In genomic region chr9:72297516-72297915, GRCh38 we compare ENCODE assay signal across 28 cellular contexts.
"Had no signal": no experiment of that assay in that cellular context is flagged by ENCODE, and none has a peak within 500 bp of the region (broad histone marks: within the 10 kb centered on the region; RNA-seq: fewer than 3 reads in every experiment).

No MANE protein-coding gene starts in this region.

- ATAC-seq: activated CD8-positive, alpha-beta memory T cell treated with anti-CD3 and anti-CD28 coated beads, Interleukin-2, amount 10 ng/mL, durations not matched to agents 7 days and 5 days; activated CD8-positive, alpha-beta T cell treated with anti-CD3 and anti-CD28 coated beads, Interleukin-2, amount 10 ng/mL, durations not matched to agents 7 days and 5 days; left cardiac atrium; left ventricle myocardium superior; sciatic nerve; stimulated activated memory B cell treated with anti-CD40 and anti-IgM and Interleukin-4, amounts not matched to agents 10 μg/mL and 1 μg/mL and 100 μg/mL, for 72 hours; stimulated activated naive CD8-positive, alpha-beta T cell treated with anti-CD3 and anti-CD28 coated beads, Interleukin-15, amount 100 ng/mL, for 72 hours; upper lobe of right lung had no signal

- H3K27me3 Mint-ChIP-seq: activated B cell treated with CpG ODN at 0.5 μM for 24 hours; naive B cell; progenitor cell of endocrine pancreas; stimulated activated memory B cell treated with anti-CD40 and anti-IgM and Interleukin-4, amounts not matched to agents 10 μg/mL and 1 μg/mL and 100 μg/mL, for 72 hours; stimulated activated naive CD8-positive, alpha-beta T cell treated with anti-CD3 and anti-CD28 coated beads, Interleukin-15, amount 100 ng/mL, for 72 hours had no signal

- DNase-seq: activated B cell treated with CpG ODN at 0.5 μM for 24 hours; activated CD4-positive, alpha-beta T cell treated with anti-CD3 and anti-CD28 coated beads, Interleukin-2, amount 50 U/mL, for 1 hour; activated CD8-positive, alpha-beta memory T cell treated with anti-CD3 and anti-CD28 coated beads, Interleukin-2, amount 10 ng/mL, durations not matched to agents 7 days and 5 days; activated CD8-positive, alpha-beta T cell treated with anti-CD3 and anti-CD28 coated beads, Interleukin-2, amount 10 ng/mL, durations not matched to agents 7 days and 5 days; activated effector memory CD4-positive, alpha-beta T cell treated with Interleukin-2 at 50 U/mL for 16 hours; activated naive CD4-positive, alpha-beta T cell treated with Interleukin-2 at 50 U/mL for 16 hours; adrenal gland; aorta; cerebellar nuclear complex; colonic mucosa; dorsolateral prefrontal cortex; effector memory CD4-positive, alpha-beta T cell; left cardiac atrium; left ventricle myocardium superior; naive B cell; ovary; stimulated activated CD4-positive, alpha-beta T cell treated with anti-CD3 and anti-CD28 coated beads, Interleukin-4, amount 100 ng/mL, for 4 hours; stimulated activated CD8-positive, alpha-beta memory T cell treated with anti-CD3 and anti-CD28 coated beads, Interleukin-4, amount 100 ng/mL, for 48 hours; stimulated activated naive CD8-positive, alpha-beta T cell treated with anti-CD3 and anti-CD28 coated beads, Interleukin-15, amount 100 ng/mL, for 72 hours; upper lobe of right lung had no signal

- H3K4me3 Mint-ChIP-seq: activated B cell treated with CpG ODN at 0.5 μM for 24 hours; activated CD8-positive, alpha-beta memory T cell treated with anti-CD3 and anti-CD28 coated beads, Interleukin-2, amount 10 ng/mL, durations not matched to agents 7 days and 5 days; activated CD8-positive, alpha-beta T cell treated with anti-CD3 and anti-CD28 coated beads, Interleukin-2, amount 10 ng/mL, durations not matched to agents 7 days and 5 days; activated naive CD8-positive, alpha-beta T cell; naive B cell; stimulated activated memory B cell treated with anti-CD40 and anti-IgM and Interleukin-4, amounts not matched to agents 10 μg/mL and 1 μg/mL and 100 μg/mL, for 72 hours; stimulated activated naive CD8-positive, alpha-beta T cell treated with anti-CD3 and anti-CD28 coated beads, Interleukin-15, amount 100 ng/mL, for 72 hours had no signal

- H3K27ac Mint-ChIP-seq: activated B cell treated with CpG ODN at 0.5 μM for 24 hours; activated CD8-positive, alpha-beta memory T cell treated with anti-CD3 and anti-CD28 coated beads, Interleukin-2, amount 10 ng/mL, durations not matched to agents 7 days and 5 days; activated CD8-positive, alpha-beta T cell treated with anti-CD3 and anti-CD28 coated beads, Interleukin-2, amount 10 ng/mL, durations not matched to agents 7 days and 5 days; activated naive CD8-positive, alpha-beta T cell; stimulated activated memory B cell treated with anti-CD40 and anti-IgM and Interleukin-4, amounts not matched to agents 10 μg/mL and 1 μg/mL and 100 μg/mL, for 72 hours; stimulated activated naive CD8-positive, alpha-beta T cell treated with anti-CD3 and anti-CD28 coated beads, Interleukin-15, amount 100 ng/mL, for 72 hours had no signal

- H3K36me3 Mint-ChIP-seq: activated naive CD8-positive, alpha-beta T cell; brain; naive B cell; stimulated activated memory B cell treated with anti-CD40 and anti-IgM and Interleukin-4, amounts not matched to agents 10 μg/mL and 1 μg/mL and 100 μg/mL, for 72 hours had no signal

- H3K27me3 ChIP-seq: adrenal gland, cardiac muscle cell, colonic mucosa, dorsolateral prefrontal cortex, ovary, thyroid gland, upper lobe of right lung had no signal

- H3K9me3 ChIP-seq: adrenal gland, colonic mucosa, ovary, thyroid gland, upper lobe of right lung had no signal

- H3K4me1 ChIP-seq: colonic mucosa had no signal

- H3K9me3 Mint-ChIP-seq: activated B cell treated with CpG ODN at 0.5 μM for 24 hours; brain; naive B cell; stimulated activated memory B cell treated with anti-CD40 and anti-IgM and Interleukin-4, amounts not matched to agents 10 μg/mL and 1 μg/mL and 100 μg/mL, for 72 hours; stimulated activated naive CD8-positive, alpha-beta T cell treated with anti-CD3 and anti-CD28 coated beads, Interleukin-15, amount 100 ng/mL, for 72 hours had no signal

- H3K36me3 ChIP-seq: adrenal gland, cardiac muscle cell, colonic mucosa, ovary, thyroid gland, upper lobe of right lung had no signal

- H3K4me3 ChIP-seq: adrenal gland, cardiac muscle cell, colonic mucosa, dorsolateral prefrontal cortex, ovary, skin epidermis, thyroid gland, upper lobe of right lung had no signal
